29 cellular contexts compared by ENCODE assay signal in genomic region chr16:50607970-50608557, GRCh38. TPM values are rescaled to one million over a fixed set of nuclear protein-coding genes. Genes with fewer than 3 reads are reported as not detected.
DNase-seq lines count a peak whose midpoint lies in the region; ATAC-seq, FAIRE-seq and TF ChIP-seq lines count a peak whose summit lies in the region.
"Had no signal": no experiment of that assay in that cellular context is flagged by ENCODE, and none has a peak within 500 bp of the region (broad histone marks: within the 10 kb centered on the region; RNA-seq: fewer than 3 reads in every experiment).

No MANE protein-coding gene starts in this region.

- no peak overlapping the region for H2BK15ac ChIP-seq in neuronal stem cell (ENCODE audit: low read length)

- POLR2A ChIA-PET in HepG2 (lab: Yijun Ruan, JAX): no interaction called here

- peaks cover 76 to 99% of the 10 kb centered on the region in 2 experiments for H3K36me3 ChIP-seq in HepG2 (replicated peaks in 1 of 2; ENCODE audit: control insufficient read depth in 1 of 2, insufficient read depth in 2 of 2, low read length in 2 of 2)
- no peaks in the 10 kb centered on the region for H3K36me3 ChIP-seq in right lobe of liver
- no peaks in the 10 kb centered on the region for H3K36me3 ChIP-seq in esophagus muscularis mucosa
- no peaks in the 10 kb centered on the region for H3K36me3 ChIP-seq in neuronal stem cell (replicated peaks in 1 of 2; ENCODE audit: control insufficient read depth in 2 of 2, insufficient read depth in 2 of 2, low read length in 2 of 2)
- no peaks in the 10 kb centered on the region for H3K36me3 ChIP-seq in transverse colon
- H3K36me3 ChIP-seq: BLaER1 treated with 17β-estradiol and CSF1 and Interleukin-3, amounts not matched to agents 10 nM and 100 nM had no signal

- H3K14ac ChIP-seq in neuronal stem cell (ENCODE audit: low read length): no peak overlapping the region

- no peak overlapping the region for H3K4ac ChIP-seq in neuronal stem cell (ENCODE audit: low read length)

- no peak overlapping the region for H2AK5ac ChIP-seq in neuronal stem cell (ENCODE audit: low read depth, low read length)

- H3K23ac ChIP-seq in neuronal stem cell (ENCODE audit: low read depth, low read length, poor library complexity): no peak overlapping the region

- no peaks in the 10 kb centered on the region for H3K9me3 ChIP-seq in HepG2 (ENCODE audit: low read length)
- no peaks in the 10 kb centered on the region for H3K9me3 ChIP-seq in right lobe of liver
- no peaks in the 10 kb centered on the region for H3K9me3 ChIP-seq in esophagus muscularis mucosa
- H3K9me3 ChIP-seq in neuronal stem cell (replicated peaks in 1 of 2; ENCODE audit: control insufficient read depth in 2 of 2, insufficient read depth in 1 of 2, low read depth in 1 of 2, low read length in 2 of 2): no peaks in the 10 kb centered on the region
- H3K9me3 ChIP-seq in transverse colon: no peaks in the 10 kb centered on the region
- H3K9me3 ChIP-seq: A549; BLaER1 treated with 17β-estradiol and CSF1 and Interleukin-3, amounts not matched to agents 10 nM and 100 nM had no signal

- TF ChIP-seq RAD21 in HepG2 (CRISPR knock-in tag; IDR thresholded peaks at IDR 0.05): no peak

- H3K18ac ChIP-seq in neuronal stem cell (ENCODE audit: low read length): peak overlapping the region; percentile 2

- no peak for TF ChIP-seq CTCF in HepG2 (CRISPR knock-in tag; IDR thresholded peaks at IDR 0.05)
- TF ChIP-seq CTCF in right lobe of liver (IDR thresholded peaks at IDR 0.05): no peak
- TF ChIP-seq CTCF in esophagus muscularis mucosa (IDR thresholded peaks at IDR 0.05): no peak
- no peak for TF ChIP-seq CTCF in transverse colon (IDR thresholded peaks at IDR 0.05)

- H3K9ac ChIP-seq in HepG2 (ENCODE audit: insufficient read depth, low read depth, low read length): no peak overlapping the region
- H3K9ac ChIP-seq in neuronal stem cell (ENCODE audit: low read depth, low read length, poor library complexity): no peak overlapping the region
- H3K9ac ChIP-seq: BLaER1 treated with 17β-estradiol and CSF1 and Interleukin-3, amounts not matched to agents 10 nM and 100 nM; KMS-11 had no signal

- H2BK120ac ChIP-seq in neuronal stem cell (ENCODE audit: low read depth, low read length): no peak overlapping the region

- peaks cover 65% of the 10 kb centered on the region for H3K79me2 ChIP-seq in HepG2 (ENCODE audit: insufficient read depth, low read length)

- DNase-seq in HepG2 (ENCODE audit: low spot score): no peak
- DNase-seq in right lobe of liver: no peak
- DNase-seq in esophagus muscularis mucosa (ENCODE audit: extremely low spot score): no peak
- no peak for DNase-seq in neuronal stem cell (ENCODE audit: low spot score)
- DNase-seq in transverse colon: no peak
- no peak for DNase-seq in NCI-H1105 (lab: John Stamatoyannopoulos, UW)
- DNase-seq: AML-193; CD4-positive, alpha-beta T cell; COR-L47; DMS53; H9; NCI-H1048; NCI-H1417 treated with DMSO at 0.1 percent for 48 hours; NCI-H1694 treated with DMSO at 0.1 percent for 48 hours; NCI-H2081; NCI-H2171; NCI-H226; NCI-H510A; NCI-H69; RPMI8226; SHP77 had no signal

- H3K27me3 ChIP-seq in HepG2 (ENCODE audit: control insufficient read depth in 1 of 2, insufficient read depth in 2 of 2, low read length in 2 of 2): no peaks in the 10 kb centered on the region
- no peaks in the 10 kb centered on the region for H3K27me3 ChIP-seq in right lobe of liver
- no peaks in the 10 kb centered on the region for H3K27me3 ChIP-seq in esophagus muscularis mucosa
- no peaks in the 10 kb centered on the region for H3K27me3 ChIP-seq in neuronal stem cell (ENCODE audit: control insufficient read depth in 3 of 3, insufficient read depth in 3 of 3, low read depth in 1 of 3, low read length in 3 of 3)
- no peaks in the 10 kb centered on the region for H3K27me3 ChIP-seq in transverse colon
- H3K27me3 ChIP-seq: BLaER1 treated with 17β-estradiol and CSF1 and Interleukin-3, amounts not matched to agents 10 nM and 100 nM had no signal

- over 99% methylated on average over 14 of the region's 14 CpGs for WGBS in HepG2 (ENCODE audit: low lambda C conversion rate)
- 82% methylated on average over 4 of the region's 14 CpGs for WGBS in right lobe of liver (ENCODE audit: insufficient coverage, low coverage, low lambda C conversion rate, missing lambda C conversion rate)
- WGBS in esophagus muscularis mucosa: 70% methylated on average over 14 of the region's 14 CpGs
- WGBS in neuronal stem cell (ENCODE audit: extremely low coverage in 2 of 2, insufficient read length in 2 of 2, insufficient replicate concordance in 1 of 2), 2 donors: no CpG with 5 or more reads among the region's 14 CpGs
- 82 to 90% methylated on average over 5 to 14 of the region's 14 CpGs for WGBS in transverse colon (ENCODE audit: low coverage in 1 of 2), 2 donors

- no peak for TF ChIP-seq EP300 in HepG2 (IDR thresholded peaks at IDR 0.05; ENCODE audit: low read depth in 2 of 2, low read length in 2 of 2)
- no peak for TF ChIP-seq EP300 in HepG2 (CRISPR knock-in tag; IDR thresholded peaks at IDR 0.05; ENCODE audit: borderline replicate concordance)
- TF ChIP-seq EP300 in esophagus muscularis mucosa (IDR thresholded peaks at IDR 0.05): no peak
- TF ChIP-seq EP300 in transverse colon (IDR thresholded peaks at IDR 0.05; ENCODE audit: low read depth): no peak

- no peak overlapping the region for H3K4me3 ChIP-seq in HepG2 (replicated peaks in 1 of 3; ENCODE audit: insufficient read depth in 1 of 3, low read depth in 2 of 3, low read length in 3 of 3)
- H3K4me3 ChIP-seq in right lobe of liver: no peak overlapping the region
- no peak overlapping the region for H3K4me3 ChIP-seq in esophagus muscularis mucosa
- H3K4me3 ChIP-seq in neuronal stem cell (ENCODE audit: low read length in 2 of 2): no peak overlapping the region
- H3K4me3 ChIP-seq in transverse colon: no peak overlapping the region
- H3K4me3 ChIP-seq: A549; BLaER1 treated with 17β-estradiol and CSF1 and Interleukin-3, amounts not matched to agents 10 nM and 100 nM had no signal

- no peak overlapping the region for H3K27ac ChIP-seq in HepG2 (ENCODE audit: extremely low read length, insufficient read depth, low read length)
- H3K27ac ChIP-seq in right lobe of liver: no peak overlapping the region
- H3K27ac ChIP-seq in esophagus muscularis mucosa (replicated peaks in 1 of 4): peak overlapping the region; percentile 85 to 92 (median 88)
- no peak overlapping the region for H3K27ac ChIP-seq in neuronal stem cell (replicated peaks; ENCODE audit: low read length)
- H3K27ac ChIP-seq in transverse colon: peak overlapping the region; percentile 55 to 86 (median 80)
- H3K27ac ChIP-seq: A549; BLaER1 treated with 17β-estradiol and CSF1 and Interleukin-3, amounts not matched to agents 10 nM and 100 nM; KMS-11 had no signal

- FAIRE-seq in HepG2 (lab: Jason Lieb, UNC): no peak
- FAIRE-seq: A549, GM18507 had no signal

- H4K91ac ChIP-seq in neuronal stem cell (ENCODE audit: low read depth, low read length, poor library complexity): no peak overlapping the region

- peaks cover 97% of the 10 kb centered on the region for H4K20me1 ChIP-seq in HepG2 (ENCODE audit: insufficient read depth, low read length)

- intact Hi-C loops in HepG2 (cut with micrococcal nuclease; ENCODE audit: unreplicated experiment) (no loop called here), right lobe of liver (cut with DNase I) (no loop called here), esophagus muscularis mucosa (cut with DNase I) (no loop called here), transverse colon (cut with DNase I; ENCODE audit: low total_unique reads) (no loop called here)

- CTCF ChIA-PET in HepG2 (lab: Yijun Ruan, JAX; ENCODE audit: low intra/inter-chr PET ratio, low total read pairs): no interaction called here

- no TSS peak for BruUV-seq in HepG2 (replicated peaks; lab: Mats Ljungman, UMichigan)

- no peaks in the 10 kb centered on the region for H3K79me1 ChIP-seq in neuronal stem cell (ENCODE audit: low read depth, low read length)

- peaks cover 80% of the 10 kb centered on the region for H3K4me1 ChIP-seq in HepG2 (ENCODE audit: insufficient read depth, low read length)
- H3K4me1 ChIP-seq in right lobe of liver: no peaks in the 10 kb centered on the region
- H3K4me1 ChIP-seq in esophagus muscularis mucosa: peaks cover 27 to 100% (median 98%) of the 10 kb centered on the region in 4 donors
- H3K4me1 ChIP-seq in neuronal stem cell (ENCODE audit: control insufficient read depth in 2 of 2, insufficient read depth in 1 of 2, low read depth in 1 of 2, low read length in 2 of 2): peaks cover 0 to 25% of the 10 kb centered on the region in 2 donors
- H3K4me1 ChIP-seq in transverse colon: peaks cover 13 to 45% (median 21%) of the 10 kb centered on the region in 4 donors
- H3K4me1 ChIP-seq: A549 had no signal

- in situ Hi-C loops in HepG2 (cut with HindIII; ENCODE audit: extremely low pct_ligation_motif_present, low pct_unique_long_range_greater_than_20kb) (no loop called here), transverse colon (cut with MboI; ENCODE audit: low pct_ligation_motif_present in 1 of 4, low pct_unique_long_range_greater_than_20kb in 1 of 4, low sequenced_read_pairs in 3 of 4) (no loop called here)

- TF ChIP-seq POLR2A in HepG2 (IDR thresholded peaks at IDR 0.05; ENCODE audit: insufficient read depth in 1 of 2, low read depth in 2 of 2, low read length in 2 of 2) (no peak; a peak in 2 of 4 replicates), right lobe of liver (IDR thresholded peaks at IDR 0.05) (no peak), esophagus muscularis mucosa (IDR thresholded peaks at IDR 0.05; ENCODE audit: low read depth) (no peak), transverse colon (IDR thresholded peaks at IDR 0.05) (no peak)

- H2AFZ ChIP-seq in HepG2 (ENCODE audit: low read length): no peak overlapping the region
- H2AFZ ChIP-seq in neuronal stem cell (ENCODE audit: low read length): no peak overlapping the region

- ATAC-seq in HepG2 (no peak), right lobe of liver (no peak), HG03108 (IDR thresholded peaks at IDR 0.05; ENCODE audit: unreplicated experiment) (no peak), HG02571 (IDR thresholded peaks at IDR 0.05; ENCODE audit: unreplicated experiment) (no peak)
- ATAC-seq: A549 had no signal

- H2BK12ac ChIP-seq in neuronal stem cell (ENCODE audit: low read length): no peak overlapping the region

- H3K4me2 ChIP-seq in HepG2 (ENCODE audit: low read depth, low read length): no peak overlapping the region
- no peak overlapping the region for H3K4me2 ChIP-seq in neuronal stem cell (ENCODE audit: insufficient read depth, low read length, poor library complexity, severe bottlenecking)
- H3K4me2 ChIP-seq: A549; BLaER1 treated with 17β-estradiol and CSF1 and Interleukin-3, amounts not matched to agents 10 nM and 100 nM; KMS-11 had no signal

- no peak overlapping the region for H4K8ac ChIP-seq in neuronal stem cell (ENCODE audit: low read depth, low read length)

- H2BK5ac ChIP-seq in neuronal stem cell (ENCODE audit: low read length): no peak overlapping the region

RNA-seq across cellular contexts. Expression of gene NKD1, which starts 59.9 kb away (rescaled TPM):
- total RNA-seq in HepG2 (2016; rRNA removed; fragmentation: Illumina TruSeq; extraction: Trizol): 59.0 and 70.4 TPM in 2 replicates
- total RNA-seq in HepG2 (2016; cell fraction: cytosol; rRNA removed; fragmentation: Illumina TruSeq; extraction: Trizol; ENCODE audit: low read depth): 19.9 and 25.5 TPM in 2 replicates
- total RNA-seq in HepG2 (2016; cell fraction: insoluble cytoplasmic fraction; rRNA removed; fragmentation: Illumina TruSeq; extraction: Trizol): 50.0 and 70.7 TPM in 2 replicates
- total RNA-seq in HepG2 (2016; cell fraction: membrane; rRNA removed; fragmentation: Illumina TruSeq; extraction: Trizol): 136 and 148 TPM in 2 replicates
- total RNA-seq in HepG2 (2016; cell fraction: nucleus; rRNA removed; fragmentation: Illumina TruSeq; extraction: Trizol): 61.9 and 70.6 TPM in 2 replicates
- 86.1 and 121 TPM in 2 replicates for polyA plus RNA-seq in HepG2 (2011; rRNA removed)
- 22.3 and 49.7 TPM in 2 replicates for polyA plus RNA-seq in HepG2 (2011; cell fraction: cytosol; rRNA removed)
- polyA plus RNA-seq in HepG2 (2011; cell fraction: nucleus; rRNA removed): 150 and 275 TPM in 2 replicates
- polyA plus RNA-seq in HepG2 (2012): 58.7 and 76.3 TPM in 2 replicates
- polyA plus RNA-seq in HepG2 (2016; cell fraction: cytosol; fragmentation: Illumina TruSeq; extraction: Trizol; ENCODE audit: low read depth): 106 and 127 TPM in 2 replicates
- polyA plus RNA-seq in HepG2 (2016; cell fraction: insoluble cytoplasmic fraction; fragmentation: Illumina TruSeq; extraction: Trizol; ENCODE audit: low read depth): 95.8 and 124 TPM in 2 replicates
- polyA plus RNA-seq in HepG2 (2016; cell fraction: membrane; fragmentation: Illumina TruSeq; extraction: Trizol; ENCODE audit: low read depth): 156 and 170 TPM in 2 replicates
- polyA plus RNA-seq in HepG2 (2016; cell fraction: nucleus; fragmentation: Illumina TruSeq; extraction: Trizol; ENCODE audit: insufficient read depth, low read depth): 155 and 169 TPM in 2 replicates
- 0.02 and 110 TPM in 2 replicates for polyA minus RNA-seq in HepG2 (2011; rRNA and poly(A)+ RNA removed; ENCODE audit: low replicate concordance)
- 14.3 and 28.8 TPM in 2 replicates for polyA minus RNA-seq in HepG2 (2011; cell fraction: cytosol; rRNA and poly(A)+ RNA removed)
- 43.1 and 57.6 TPM in 2 replicates for polyA minus RNA-seq in HepG2 (2011; cell fraction: nucleus; rRNA and poly(A)+ RNA removed)
- 1 to 10 TPM in 5 of 6 experiments, under 1 TPM in 1; 0.69 to 2.6 (median 2.1) TPM for total RNA-seq in right lobe of liver
- 10 to 100 TPM; 37.1 to 87.8 (median 54.1) TPM for total RNA-seq in esophagus muscularis mucosa
- polyA plus RNA-seq in neuronal stem cell (2013, experiment 1 of 2): 1.4 TPM
- polyA plus RNA-seq in neuronal stem cell (2013, experiment 2 of 2): 1.7 TPM
- total RNA-seq in transverse colon: 10 to 100 TPM in 1 of 4 donors, 1 to 10 TPM in 3; 1.7 to 98.1 (median 2.5) TPM
- total RNA-seq: G401 had no signal
- polyA plus RNA-seq: IgD-negative memory B cell had no signal

Comparison
In these comparisons a context has a peak if more than half of its experiments do, and no peak if none do; other contexts are left out.
1. H3K27ac ChIP-seq: peak in esophagus muscularis mucosa (4 of 4) and transverse colon (4 of 4); none in HepG2 (single experiment), right lobe of liver (0 of 3) and neuronal stem cell (single experiment).